In the genomic region with DNA sequence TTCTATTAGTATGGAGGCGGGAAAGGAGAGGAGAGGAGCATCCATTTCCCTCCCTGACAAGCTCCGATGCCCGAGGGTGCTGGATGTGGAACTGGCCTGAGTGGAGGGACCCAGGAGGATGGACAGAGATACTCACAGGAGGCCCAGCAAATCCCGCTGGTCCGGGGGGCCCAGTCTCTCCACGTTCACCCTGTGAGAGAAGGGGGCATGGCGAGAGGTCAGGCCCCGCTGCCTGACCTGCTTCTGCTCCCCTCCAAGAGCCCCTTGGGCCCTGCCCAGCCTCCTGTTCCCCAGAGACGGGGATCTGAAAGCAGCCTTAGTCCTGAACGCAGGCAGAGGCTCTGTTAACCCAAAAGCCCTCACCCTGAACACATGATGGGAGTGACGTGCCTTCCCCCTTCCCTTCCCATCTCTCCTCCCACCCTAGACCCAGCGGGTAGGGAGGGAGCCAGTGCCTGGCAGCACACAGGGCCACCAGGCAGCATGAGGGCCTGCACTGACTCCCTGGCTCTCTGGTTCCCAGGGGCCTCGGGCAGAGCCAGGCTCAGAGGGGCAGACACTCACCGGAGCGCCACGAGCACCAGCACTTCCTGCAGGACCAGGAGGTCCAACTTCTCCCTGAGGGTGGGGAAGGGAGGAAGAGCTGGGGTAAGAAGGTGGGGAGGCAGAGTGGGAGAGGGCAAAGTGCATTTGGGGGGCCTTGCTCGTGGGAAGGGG, we compare ENCODE assay signal across 33 cellular contexts. TPM values are rescaled to one million over a fixed set of nuclear protein-coding genes. Genes with fewer than 3 reads are reported as not detected.
"Had no signal": no experiment of that assay in that cellular context is flagged by ENCODE, and none has a peak within 500 bp of the region (broad histone marks: within the 10 kb centered on the region; RNA-seq: fewer than 3 reads in every experiment).

No MANE protein-coding gene starts in this region.

- H3K27me3 Mint-ChIP-seq: activated naive CD4-positive, alpha-beta T cell treated with anti-CD3 and anti-CD28 coated beads, Interleukin-2, amount 50 U/mL, for 24 hours had no signal

- H3K27ac ChIP-seq: SJCRH30, SK-N-MC, WERI-Rb-1 had no signal

- H3K4me3 ChIP-seq: SJCRH30, SK-N-MC had no signal

- H3K4me1 ChIP-seq: SJCRH30 had no signal

- H3K4me3 Mint-ChIP-seq: activated CD4-positive, alpha-beta memory T cell treated with anti-CD3 and anti-CD28 coated beads, Interleukin-2, amount 10 ng/mL, durations not matched to agents 7 days and 5 days; activated CD8-positive, alpha-beta memory T cell treated with anti-CD3 and anti-CD28 coated beads, Interleukin-2, amount 10 ng/mL, durations not matched to agents 7 days and 5 days; activated naive CD4-positive, alpha-beta T cell treated with anti-CD3 and anti-CD28 coated beads, Interleukin-2, amount 50 U/mL, for 24 hours; activated naive CD8-positive, alpha-beta T cell treated with anti-CD3 and anti-CD28 coated beads, Interleukin-2, amount 50 U/mL, for 24 hours; brain had no signal

- H3K36me3 ChIP-seq: WERI-Rb-1 had no signal

- ATAC-seq: activated CD8-positive, alpha-beta memory T cell treated with anti-CD3 and anti-CD28 coated beads, Interleukin-2, amount 10 ng/mL, durations not matched to agents 7 days and 5 days; activated naive CD8-positive, alpha-beta T cell treated with anti-CD3 and anti-CD28 coated beads, Interleukin-2, amount 50 U/mL, for 24 hours; Panc1 had no signal

- FAIRE-seq: bronchial epithelial cell had no signal

- DNase-seq: activated CD4-positive, alpha-beta memory T cell treated with anti-CD3 and anti-CD28 coated beads, Interleukin-2, amount 10 ng/mL, durations not matched to agents 7 days and 5 days; activated CD4-positive, alpha-beta T cell treated with anti-CD3 and anti-CD28 coated beads for 1 hour; activated CD4-positive, alpha-beta T cell treated with anti-CD3 and anti-CD28 coated beads for 48 hours; activated CD4-positive, CD25-positive, alpha-beta regulatory T cell; activated CD8-positive, alpha-beta memory T cell treated with anti-CD3 and anti-CD28 coated beads for 24 hours; activated CD8-positive, alpha-beta memory T cell treated with anti-CD3 and anti-CD28 coated beads, Interleukin-2, amount 10 ng/mL, durations not matched to agents 7 days and 5 days; activated CD8-positive, alpha-beta memory T cell treated with anti-CD3 and anti-CD28 coated beads, Interleukin-2, amount 50 U/mL, for 48 hours; activated effector memory CD4-positive, alpha-beta T cell treated with Interleukin-2 at 50 U/mL for 16 hours; activated naive CD4-positive, alpha-beta T cell; activated naive CD8-positive, alpha-beta T cell treated with anti-CD3 and anti-CD28 coated beads, Interleukin-2, amount 50 U/mL, for 24 hours; activated T-cell treated with anti-CD3 and anti-CD28 coated beads, Interleukin-2, amount 50 U/mL, for 48 hours; caudate nucleus; NCI-H1417; NCI-H146; NCI-H187; NCI-H2107; NCI-H2171; NCI-H2227 treated with DMSO at 0.1 percent for 48 hours; NCI-H446 treated with DMSO at 0.1 percent for 48 hours; NCI-H524; NCI-H69; SHP77; SJCRH30; T1000; WERI-Rb-1 had no signal

- H3K9me3 Mint-ChIP-seq: activated CD4-positive, alpha-beta memory T cell treated with anti-CD3 and anti-CD28 coated beads, Interleukin-2, amount 10 ng/mL, durations not matched to agents 7 days and 5 days; activated naive CD4-positive, alpha-beta T cell treated with anti-CD3 and anti-CD28 coated beads, Interleukin-2, amount 50 U/mL, for 24 hours; activated naive CD8-positive, alpha-beta T cell treated with anti-CD3 and anti-CD28 coated beads, Interleukin-2, amount 50 U/mL, for 24 hours had no signal

- H3K4me1 Mint-ChIP-seq: activated CD4-positive, alpha-beta memory T cell treated with anti-CD3 and anti-CD28 coated beads, Interleukin-2, amount 10 ng/mL, durations not matched to agents 7 days and 5 days; activated CD8-positive, alpha-beta memory T cell treated with anti-CD3 and anti-CD28 coated beads, Interleukin-2, amount 10 ng/mL, durations not matched to agents 7 days and 5 days; activated naive CD4-positive, alpha-beta T cell treated with anti-CD3 and anti-CD28 coated beads, Interleukin-2, amount 50 U/mL, for 24 hours; activated naive CD8-positive, alpha-beta T cell treated with anti-CD3 and anti-CD28 coated beads, Interleukin-2, amount 50 U/mL, for 24 hours; brain had no signal

- H3K9me3 ChIP-seq: SJCRH30 had no signal

- H3K27ac Mint-ChIP-seq: activated CD4-positive, alpha-beta memory T cell treated with anti-CD3 and anti-CD28 coated beads, Interleukin-2, amount 10 ng/mL, durations not matched to agents 7 days and 5 days; activated CD8-positive, alpha-beta memory T cell treated with anti-CD3 and anti-CD28 coated beads, Interleukin-2, amount 10 ng/mL, durations not matched to agents 7 days and 5 days; activated naive CD4-positive, alpha-beta T cell treated with anti-CD3 and anti-CD28 coated beads, Interleukin-2, amount 50 U/mL, for 24 hours; activated naive CD8-positive, alpha-beta T cell treated with anti-CD3 and anti-CD28 coated beads, Interleukin-2, amount 50 U/mL, for 24 hours had no signal

- H3K27me3 ChIP-seq: SJCRH30 had no signal

- H3K36me3 Mint-ChIP-seq: activated CD8-positive, alpha-beta memory T cell treated with anti-CD3 and anti-CD28 coated beads, Interleukin-2, amount 10 ng/mL, durations not matched to agents 7 days and 5 days; activated naive CD4-positive, alpha-beta T cell treated with anti-CD3 and anti-CD28 coated beads, Interleukin-2, amount 50 U/mL, for 24 hours; brain had no signal

RNA-seq across cellular contexts. Expression of gene COL2A1, which starts 23.3 kb away (rescaled TPM):
- total RNA-seq: activated CD4-positive, alpha-beta memory T cell treated with anti-CD3 and anti-CD28 coated beads, Interleukin-2, amount 10 ng/mL, durations not matched to agents 7 days and 5 days; M059J; RPMI7951; T-helper 1 cell treated with Interleukin-12 subunit alpha and Interleukin-12 subunit beta and Interleukin-4 antibody, amounts not matched to agents 30 ng/mL and 1 ng/mL, for 36 hours had no signal
